In the genomic region with DNA sequence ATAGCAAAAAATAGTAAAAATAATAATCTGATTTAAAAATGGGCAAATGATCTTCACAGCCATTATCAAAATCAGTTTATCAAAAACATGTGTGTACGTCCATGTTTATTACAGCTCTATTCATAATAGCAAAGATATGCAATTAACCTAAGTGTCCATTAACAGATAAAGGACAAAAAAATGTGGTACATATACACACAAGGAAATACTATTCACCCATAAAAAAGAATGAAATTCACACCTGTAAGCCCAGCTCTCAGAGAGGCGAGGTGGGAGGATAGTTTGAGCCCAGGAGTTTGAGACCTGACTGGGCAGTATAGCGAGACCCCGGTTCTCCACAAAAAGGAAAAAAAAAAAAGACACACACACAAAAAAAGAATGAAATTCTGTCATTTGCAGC, we compare ENCODE assay signal across 18 cellular contexts.
A peak's percentile ranks its signal among the peaks of the same experiment; 100 is the strongest.
DNase-seq lines count a peak whose midpoint lies in the region; ATAC-seq, FAIRE-seq and TF ChIP-seq lines count a peak whose summit lies in the region.
"Had no signal": no experiment of that assay in that cellular context is flagged by ENCODE, and none has a peak within 500 bp of the region (broad histone marks: within the 10 kb centered on the region; RNA-seq: fewer than 3 reads in every experiment).

No MANE protein-coding gene starts in this region.

- H3K4me2 ChIP-seq in HepG2 (ENCODE audit: low read depth, low read length) = no peak overlapping the region

- H3K27me3 ChIP-seq in HepG2 (ENCODE audit: control insufficient read depth in 1 of 2, insufficient read depth in 2 of 2, low read length in 2 of 2) (no peaks in the 10 kb centered on the region), right lobe of liver (no peaks in the 10 kb centered on the region), upper lobe of left lung (no peaks in the 10 kb centered on the region), esophagus muscularis mucosa (no peaks in the 10 kb centered on the region)

- ATAC-seq in HepG2 (no peak), right lobe of liver (no peak), upper lobe of left lung (ENCODE audit: low FRiP score in 2 of 2) (no peak), HG03196 (IDR thresholded peaks at IDR 0.05; ENCODE audit: unreplicated experiment) (no peak)
- no peak for ATAC-seq in activated T-helper 17 cell treated with anti-CD3 and anti-CD28 coated beads, Interleukin-2, amount 50 U/mL, for 72 hours (replicated peaks)

- peaks cover 25% of the 10 kb centered on the region for H3K36me3 Mint-ChIP-seq in activated T-helper 17 cell treated with anti-CD3 and anti-CD28 coated beads, Interleukin-2, amount 50 U/mL, for 72 hours (ENCODE audit: low read depth)
- H3K36me3 Mint-ChIP-seq in chondrocyte (ENCODE audit: low read depth) = no peaks in the 10 kb centered on the region

- in situ Hi-C loops in HepG2 (cut with HindIII; ENCODE audit: extremely low pct_ligation_motif_present, low pct_unique_long_range_greater_than_20kb) = no loop called here

- no peaks in the 10 kb centered on the region for H3K9me3 Mint-ChIP-seq in activated T-helper 17 cell treated with anti-CD3 and anti-CD28 coated beads, Interleukin-2, amount 50 U/mL, for 72 hours
- peaks cover 2% of the 10 kb centered on the region for H3K9me3 Mint-ChIP-seq in chondrocyte (ENCODE audit: low read depth)

- H4K20me1 ChIP-seq in HepG2 (ENCODE audit: insufficient read depth, low read length) = no peaks in the 10 kb centered on the region

- TF ChIP-seq CTCF in HepG2 (CRISPR knock-in tag; IDR thresholded peaks at IDR 0.05) = no peak
- TF ChIP-seq CTCF in right lobe of liver (IDR thresholded peaks at IDR 0.05) = no peak
- no peak for TF ChIP-seq CTCF in chondrocyte (IDR thresholded peaks at IDR 0.05)
- no peak for TF ChIP-seq CTCF in upper lobe of left lung (IDR thresholded peaks at IDR 0.05)
- no peak for TF ChIP-seq CTCF in esophagus muscularis mucosa (IDR thresholded peaks at IDR 0.05)

- H3K27ac Mint-ChIP-seq in activated T-helper 17 cell treated with anti-CD3 and anti-CD28 coated beads, Interleukin-2, amount 50 U/mL, for 72 hours = peak overlapping the region; percentile 81
- H3K27ac Mint-ChIP-seq in chondrocyte (ENCODE audit: unreplicated experiment) = peak overlapping the region; percentile 33

- no peak for TF ChIP-seq RAD21 in HepG2 (CRISPR knock-in tag; IDR thresholded peaks at IDR 0.05)

- no peak overlapping the region for H3K9ac ChIP-seq in HepG2 (ENCODE audit: insufficient read depth, low read depth, low read length)

- TF ChIP-seq POLR2A in HepG2 (IDR thresholded peaks at IDR 0.05; ENCODE audit: insufficient read depth in 1 of 2, low read depth in 2 of 2, low read length in 2 of 2) = no peak
- TF ChIP-seq POLR2A in right lobe of liver (IDR thresholded peaks at IDR 0.05) = no peak
- TF ChIP-seq POLR2A in upper lobe of left lung (IDR thresholded peaks at IDR 0.05) = no peak
- no peak for TF ChIP-seq POLR2A in esophagus muscularis mucosa (IDR thresholded peaks at IDR 0.05; ENCODE audit: low read depth)

- no peak overlapping the region for H2AFZ ChIP-seq in HepG2 (ENCODE audit: low read length)

- peaks cover 48% of the 10 kb centered on the region for H3K4me1 ChIP-seq in HepG2 (ENCODE audit: insufficient read depth, low read length)
- H3K4me1 ChIP-seq in right lobe of liver = peaks cover 0 to 22% (median 5%) of the 10 kb centered on the region in 4 donors
- peaks cover 6 to 14% (median 8%) of the 10 kb centered on the region in 4 donors for H3K4me1 ChIP-seq in upper lobe of left lung
- H3K4me1 ChIP-seq in esophagus muscularis mucosa = peaks cover 5 to 36% (median 22%) of the 10 kb centered on the region in 4 donors

- no peak for DNase-seq in HepG2 (ENCODE audit: low spot score)
- DNase-seq in right lobe of liver = no peak
- DNase-seq in chondrocyte (ENCODE audit: low spot score) = no peak
- no peak for DNase-seq in upper lobe of left lung
- DNase-seq in esophagus muscularis mucosa (ENCODE audit: extremely low spot score) = no peak
- DNase-seq: C1 segment of cervical spinal cord; Calu3; CD4-positive, alpha-beta memory T cell; COR-L47; DMS153; DND-41; GOT3 had no signal

- 96% methylated on average over 4 of the region's 4 CpGs for WGBS in HepG2 (ENCODE audit: low lambda C conversion rate)
- WGBS in right lobe of liver (ENCODE audit: insufficient coverage, low coverage, low lambda C conversion rate, missing lambda C conversion rate) = 100% methylated on average over 2 of the region's 4 CpGs
- WGBS in upper lobe of left lung, 2 donors = 91 to 98% methylated on average over 4 of the region's 4 CpGs
- WGBS in esophagus muscularis mucosa = over 99% methylated on average over 4 of the region's 4 CpGs

- intact Hi-C loops in HepG2 (cut with micrococcal nuclease; ENCODE audit: unreplicated experiment) = no loop called here
- intact Hi-C loops in right lobe of liver (cut with DNase I) = no loop called here
- intact Hi-C loops in esophagus muscularis mucosa (cut with DNase I) = no loop called here

- H3K27ac ChIP-seq in HepG2 (ENCODE audit: extremely low read length, insufficient read depth, low read length) (no peak overlapping the region), right lobe of liver (no peak overlapping the region), upper lobe of left lung (no peak overlapping the region), esophagus muscularis mucosa (replicated peaks in 1 of 4) (no peak overlapping the region)

- no peak for TF ChIP-seq EP300 in HepG2 (IDR thresholded peaks at IDR 0.05; ENCODE audit: low read depth in 2 of 2, low read length in 2 of 2)
- TF ChIP-seq EP300 in HepG2 (CRISPR knock-in tag; IDR thresholded peaks at IDR 0.05; ENCODE audit: borderline replicate concordance) = no peak
- TF ChIP-seq EP300 in upper lobe of left lung (IDR thresholded peaks at IDR 0.05) = no peak
- no peak for TF ChIP-seq EP300 in esophagus muscularis mucosa (IDR thresholded peaks at IDR 0.05)

- BruUV-seq in HepG2 (replicated peaks; lab: Mats Ljungman, UMichigan) = no TSS peak

- POLR2A ChIA-PET in HepG2 (lab: Yijun Ruan, JAX) = interaction anchor here (1.6 kb wide), 1 partner anchor 9 kb away, joined by 5 read pairs; no protein-coding TSS in a partner anchor

- H3K27me3 Mint-ChIP-seq in activated T-helper 17 cell treated with anti-CD3 and anti-CD28 coated beads, Interleukin-2, amount 50 U/mL, for 72 hours = no peaks in the 10 kb centered on the region
- no peaks in the 10 kb centered on the region for H3K27me3 Mint-ChIP-seq in chondrocyte (ENCODE audit: low read depth)
- H3K27me3 Mint-ChIP-seq: CD4-positive, alpha-beta memory T cell had no signal

- H3K4me1 Mint-ChIP-seq in activated T-helper 17 cell treated with anti-CD3 and anti-CD28 coated beads, Interleukin-2, amount 50 U/mL, for 72 hours = peaks cover 44% of the 10 kb centered on the region
- H3K4me1 Mint-ChIP-seq in chondrocyte (ENCODE audit: low read depth) = peaks cover 40% of the 10 kb centered on the region

- no peak for FAIRE-seq in HepG2 (lab: Jason Lieb, UNC)
- FAIRE-seq: G401.6, GM12892, H54 had no signal

- H3K9me3 ChIP-seq in HepG2 (ENCODE audit: low read length) = no peaks in the 10 kb centered on the region
- H3K9me3 ChIP-seq in right lobe of liver = peaks cover 0 to 3% (median 0%) of the 10 kb centered on the region in 4 donors
- no peaks in the 10 kb centered on the region for H3K9me3 ChIP-seq in upper lobe of left lung
- no peaks in the 10 kb centered on the region for H3K9me3 ChIP-seq in esophagus muscularis mucosa
- H3K9me3 ChIP-seq: HAP-1 had no signal

- H3K4me3 ChIP-seq in HepG2 (replicated peaks in 1 of 3; ENCODE audit: insufficient read depth in 1 of 3, low read depth in 2 of 3, low read length in 3 of 3) (no peak overlapping the region), right lobe of liver (no peak overlapping the region), upper lobe of left lung (no peak overlapping the region), esophagus muscularis mucosa (no peak overlapping the region)
- H3K4me3 ChIP-seq: HAP-1 had no signal

- H3K79me2 ChIP-seq in HepG2 (ENCODE audit: insufficient read depth, low read length) = peaks cover 11% of the 10 kb centered on the region

- no peak overlapping the region for H3K4me3 Mint-ChIP-seq in activated T-helper 17 cell treated with anti-CD3 and anti-CD28 coated beads, Interleukin-2, amount 50 U/mL, for 72 hours
- no peak overlapping the region for H3K4me3 Mint-ChIP-seq in chondrocyte (ENCODE audit: unreplicated experiment)
- H3K4me3 Mint-ChIP-seq: CD4-positive, alpha-beta memory T cell had no signal

- CTCF ChIA-PET in HepG2 (lab: Yijun Ruan, JAX; ENCODE audit: low intra/inter-chr PET ratio, low total read pairs) = no interaction called here

- 0 out of 5 replicates have a peak, but pooled peaks cover 0 to 2% of the 10 kb centered on the region in 2 experiments for H3K36me3 ChIP-seq in HepG2 (replicated peaks in 1 of 2; ENCODE audit: control insufficient read depth in 1 of 2, insufficient read depth in 2 of 2, low read length in 2 of 2)
- H3K36me3 ChIP-seq in right lobe of liver = no peaks in the 10 kb centered on the region
- H3K36me3 ChIP-seq in upper lobe of left lung = no peaks in the 10 kb centered on the region
- no peaks in the 10 kb centered on the region for H3K36me3 ChIP-seq in esophagus muscularis mucosa

TF ChIP-seq in HepG2, 621 proteins besides CTCF, POLR2A, EP300 and RAD21:
- TF ChIP-seq ZNF121 (CRISPR knock-in tag; IDR thresholded peaks at IDR 0.05) (0 out of 2 replicates have a peak, but pooled peaks have one; percentile 36), HNRNPLL (IDR thresholded peaks at IDR 0.05; ENCODE audit: low read depth, low read length, poor library complexity, severe bottlenecking) (no peak), ZNF674 (CRISPR knock-in tag; IDR thresholded peaks at IDR 0.05; ENCODE audit: low read depth) (no peak), GATA4 (IDR thresholded peaks at IDR 0.05; ENCODE audit: borderline replicate concordance, low read depth) (no peak), ZNF747 (CRISPR knock-in tag; IDR thresholded peaks at IDR 0.05; ENCODE audit: borderline replicate concordance) (no peak)
TF ChIP-seq in HepG2: peak in this region for 1.
